6 cellular contexts compared by ENCODE assay signal in genomic region chr10:10951675-10952074, GRCh38.
"Had no signal": no experiment of that assay in that cellular context is flagged by ENCODE, and none has a peak within 500 bp of the region (broad histone marks: within the 10 kb centered on the region; RNA-seq: fewer than 3 reads in every experiment).

No MANE protein-coding gene starts in this region.

- H3K27ac Mint-ChIP-seq: GM23338, H9 had no signal

- H3K4me3 Mint-ChIP-seq: GM23338, H9 had no signal

- ATAC-seq: GM23338, K562 had no signal

- DNase-seq: H9, HCEC 1CT, IMR-90, KG1 had no signal

- H3K4me1 Mint-ChIP-seq: GM23338 had no signal
